ENCODE assay signal across 37 cellular contexts in the genomic region with DNA sequence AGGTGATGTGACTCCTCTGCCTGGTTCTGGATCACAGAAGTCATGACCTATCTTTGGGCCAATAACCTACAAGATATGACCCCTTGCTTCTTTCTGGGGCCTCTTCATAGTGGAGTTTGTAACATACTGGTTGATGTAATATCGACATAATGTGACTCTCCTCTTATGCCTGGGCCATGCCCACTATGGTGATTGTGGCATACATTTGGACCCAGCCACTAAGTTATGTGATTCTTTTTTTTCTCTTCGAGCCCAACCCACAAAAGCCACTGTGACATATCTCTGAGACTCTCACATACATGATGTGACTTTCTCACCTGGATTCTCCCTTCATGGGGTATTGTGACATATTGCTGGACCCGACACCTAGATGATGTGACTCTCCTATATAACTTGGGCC.
"Had no signal": no experiment of that assay in that cellular context is flagged by ENCODE, and none has a peak within 500 bp of the region (broad histone marks: within the 10 kb centered on the region; RNA-seq: fewer than 3 reads in every experiment).

No MANE protein-coding gene starts in this region.

- DNase-seq: activated CD8-positive, alpha-beta memory T cell treated with anti-CD3 and anti-CD28 coated beads, Interleukin-2, amount 50 U/mL, for 48 hours; activated effector memory CD4-positive, alpha-beta T cell treated with anti-CD3 and anti-CD28 coated beads, Interleukin-2, amount 50 U/mL, for 16 hours; activated effector memory CD4-positive, alpha-beta T cell treated with Interleukin-2 at 50 U/mL for 16 hours; activated gamma-delta T cell; activated gamma-delta T cell treated with Interleukin-2 at 50 U/mL for 16 hours; activated naive CD4-positive, alpha-beta T cell; activated naive CD4-positive, alpha-beta T cell treated with anti-CD3 and anti-CD28 coated beads, Interleukin-2, amount 10 ng/mL, durations not matched to agents 7 days and 5 days; activated naive CD4-positive, alpha-beta T cell treated with anti-CD3 and anti-CD28 coated beads, Interleukin-2, amount 50 U/mL, for 16 hours; activated naive CD4-positive, alpha-beta T cell treated with Interleukin-2 at 50 U/mL for 16 hours; activated naive CD8-positive, alpha-beta T cell treated with anti-CD3 and anti-CD28 coated beads for 36 hours; activated naive CD8-positive, alpha-beta T cell treated with anti-CD3 and anti-CD28 coated beads, Interleukin-2, amount 10 ng/mL, durations not matched to agents 7 days and 5 days; activated naive CD8-positive, alpha-beta T cell treated with anti-CD3 and anti-CD28 coated beads, Interleukin-2, amount 50 U/mL, for 24 hours; activated T-cell treated with anti-CD3 and anti-CD28 coated beads for 4 hours; activated T-cell treated with anti-CD3 and anti-CD28 coated beads, Interleukin-2, amount 50 U/mL, for 1 hour; activated T-cell treated with anti-CD3 and anti-CD28 coated beads, Interleukin-2, amount 50 U/mL, for 24 hours; activated T-cell treated with anti-CD3 and anti-CD28 coated beads, Interleukin-2, amount 50 U/mL, for 4 hours; activated T-cell treated with anti-CD3 and anti-CD28 coated beads, Interleukin-2, amount 50 U/mL, for 48 hours; adrenal gland; amniotic stem cell; amygdala; anterior cingulate cortex; aorta; body of pancreas; brain microvascular endothelial cell; caudate nucleus; central memory CD4-positive, alpha-beta T cell; cerebellar nuclear complex had no signal

- H3K9me3 Mint-ChIP-seq: activated naive CD4-positive, alpha-beta T cell treated with anti-CD3 and anti-CD28 coated beads, Interleukin-2, amount 10 ng/mL, durations not matched to agents 7 days and 5 days; activated naive CD4-positive, alpha-beta T cell treated with anti-CD3 and anti-CD28 coated beads, Interleukin-2, amount 50 U/mL, for 24 hours; activated naive CD8-positive, alpha-beta T cell treated with anti-CD3 and anti-CD28 coated beads for 36 hours; activated naive CD8-positive, alpha-beta T cell treated with anti-CD3 and anti-CD28 coated beads, Interleukin-2, amount 10 ng/mL, durations not matched to agents 7 days and 5 days; activated naive CD8-positive, alpha-beta T cell treated with anti-CD3 and anti-CD28 coated beads, Interleukin-2, amount 50 U/mL, for 24 hours; activated T-cell treated with anti-CD3 and anti-CD28 coated beads, Interleukin-2, amount 50 U/mL, for 24 hours; activated T-cell treated with anti-CD3 and anti-CD28 coated beads, Interleukin-2, amount 50 U/mL, for 4 hours; activated T-cell treated with anti-CD3 and anti-CD28 coated beads, Interleukin-2, amount 50 U/mL, for 72 hours; activated T-helper 2 cell treated with anti-CD3 and anti-CD28 coated beads, Interferon-gamma antibody, Interleukin-2, Interleukin-4, amounts not matched to agents 10 μg/mL and 5 μg/mL and 100 μg/mL, durations not matched to agents 14 hours and 24 hours and 36 hours; central memory CD8-positive, alpha-beta T cell had no signal

- H3K36me3 ChIP-seq: adrenal gland, ascending aorta, brain microvascular endothelial cell, breast epithelium, cardiac muscle cell had no signal

- H3K27ac ChIP-seq: adrenal gland, ascending aorta, body of pancreas, brain microvascular endothelial cell, breast epithelium, cardiac muscle cell had no signal

- H3K27me3 Mint-ChIP-seq: activated naive CD4-positive, alpha-beta T cell treated with anti-CD3 and anti-CD28 coated beads, Interleukin-2, amount 10 ng/mL, durations not matched to agents 7 days and 5 days; activated naive CD4-positive, alpha-beta T cell treated with anti-CD3 and anti-CD28 coated beads, Interleukin-2, amount 50 U/mL, for 24 hours; activated naive CD8-positive, alpha-beta T cell; activated naive CD8-positive, alpha-beta T cell treated with anti-CD3 and anti-CD28 coated beads for 36 hours; activated naive CD8-positive, alpha-beta T cell treated with anti-CD3 and anti-CD28 coated beads, Interleukin-2, amount 10 ng/mL, durations not matched to agents 7 days and 5 days; activated naive CD8-positive, alpha-beta T cell treated with anti-CD3 and anti-CD28 coated beads, Interleukin-2, amount 50 U/mL, for 24 hours; activated T-cell treated with anti-CD3 and anti-CD28 coated beads, Interleukin-2, amount 50 U/mL, for 24 hours; brain; central memory CD8-positive, alpha-beta T cell had no signal

- H3K4me3 Mint-ChIP-seq: activated naive CD4-positive, alpha-beta T cell treated with anti-CD3 and anti-CD28 coated beads, Interleukin-2, amount 10 ng/mL, durations not matched to agents 7 days and 5 days; activated naive CD4-positive, alpha-beta T cell treated with anti-CD3 and anti-CD28 coated beads, Interleukin-2, amount 50 U/mL, for 24 hours; activated naive CD8-positive, alpha-beta T cell; activated naive CD8-positive, alpha-beta T cell treated with anti-CD3 and anti-CD28 coated beads for 36 hours; activated naive CD8-positive, alpha-beta T cell treated with anti-CD3 and anti-CD28 coated beads, Interleukin-2, amount 10 ng/mL, durations not matched to agents 7 days and 5 days; activated naive CD8-positive, alpha-beta T cell treated with anti-CD3 and anti-CD28 coated beads, Interleukin-2, amount 50 U/mL, for 24 hours; activated T-cell treated with anti-CD3 and anti-CD28 coated beads, Interleukin-2, amount 50 U/mL, for 24 hours; activated T-cell treated with anti-CD3 and anti-CD28 coated beads, Interleukin-2, amount 50 U/mL, for 4 hours; activated T-cell treated with anti-CD3 and anti-CD28 coated beads, Interleukin-2, amount 50 U/mL, for 72 hours; activated T-helper 1 cell treated with anti-CD3 and anti-CD28 coated beads, Interleukin-12 subunit alpha, Interleukin-12 subunit beta, Interleukin-2, Interleukin-4 antibody, amounts not matched to agents 30 ng/mL and 10 ng/mL and 1 ng/mL, durations not matched to agents 14 hours and 24 hours and 36 hours; brain; central memory CD8-positive, alpha-beta T cell had no signal

- H3K36me3 Mint-ChIP-seq: activated naive CD4-positive, alpha-beta T cell treated with anti-CD3 and anti-CD28 coated beads, Interleukin-2, amount 50 U/mL, for 24 hours; activated naive CD8-positive, alpha-beta T cell; activated naive CD8-positive, alpha-beta T cell treated with anti-CD3 and anti-CD28 coated beads for 36 hours; activated naive CD8-positive, alpha-beta T cell treated with anti-CD3 and anti-CD28 coated beads, Interleukin-2, amount 10 ng/mL, durations not matched to agents 7 days and 5 days; brain had no signal

- H3K4me1 ChIP-seq: adrenal gland, ascending aorta, body of pancreas, breast epithelium had no signal

- H3K9me3 ChIP-seq: adrenal gland, ascending aorta, body of pancreas, breast epithelium had no signal

- H3K4me1 Mint-ChIP-seq: activated naive CD8-positive, alpha-beta T cell treated with anti-CD3 and anti-CD28 coated beads, Interleukin-2, amount 10 ng/mL, durations not matched to agents 7 days and 5 days; brain; central memory CD8-positive, alpha-beta T cell had no signal

- H3K27me3 ChIP-seq: adrenal gland, ascending aorta, body of pancreas, brain microvascular endothelial cell, breast epithelium, cardiac muscle cell had no signal

- H3K4me3 ChIP-seq: adrenal gland, ascending aorta, body of pancreas, breast epithelium, cardiac muscle cell had no signal

- ATAC-seq: activated naive CD8-positive, alpha-beta T cell treated with anti-CD3 and anti-CD28 coated beads, Interleukin-2, amount 50 U/mL, for 24 hours; activated T-cell treated with anti-CD3 and anti-CD28 coated beads, Interleukin-2, amount 50 U/mL, for 4 hours; body of pancreas had no signal

- H3K27ac Mint-ChIP-seq: activated naive CD4-positive, alpha-beta T cell treated with anti-CD3 and anti-CD28 coated beads, Interleukin-2, amount 10 ng/mL, durations not matched to agents 7 days and 5 days; activated naive CD4-positive, alpha-beta T cell treated with anti-CD3 and anti-CD28 coated beads, Interleukin-2, amount 50 U/mL, for 24 hours; activated naive CD8-positive, alpha-beta T cell; activated naive CD8-positive, alpha-beta T cell treated with anti-CD3 and anti-CD28 coated beads for 36 hours; activated naive CD8-positive, alpha-beta T cell treated with anti-CD3 and anti-CD28 coated beads, Interleukin-2, amount 10 ng/mL, durations not matched to agents 7 days and 5 days; activated naive CD8-positive, alpha-beta T cell treated with anti-CD3 and anti-CD28 coated beads, Interleukin-2, amount 50 U/mL, for 24 hours; activated T-cell treated with anti-CD3 and anti-CD28 coated beads, Interleukin-2, amount 50 U/mL, for 24 hours; activated T-cell treated with anti-CD3 and anti-CD28 coated beads, Interleukin-2, amount 50 U/mL, for 72 hours; activated T-helper 1 cell treated with anti-CD3 and anti-CD28 coated beads, Interleukin-12 subunit alpha, Interleukin-12 subunit beta, Interleukin-2, Interleukin-4 antibody, amounts not matched to agents 30 ng/mL and 10 ng/mL and 1 ng/mL, durations not matched to agents 14 hours and 24 hours and 36 hours; activated T-helper 2 cell treated with anti-CD3 and anti-CD28 coated beads, Interferon-gamma antibody, Interleukin-2, Interleukin-4, amounts not matched to agents 10 μg/mL and 5 μg/mL and 100 μg/mL, durations not matched to agents 14 hours and 24 hours and 36 hours; brain had no signal
